Comparison of ENCODE assay signal across 24 cellular contexts in genomic region chr7:142790565-142790964, GRCh38. TPM values are rescaled to one million over a fixed set of nuclear protein-coding genes. Genes with fewer than 3 reads are reported as not detected.
A peak's percentile ranks its signal among the peaks of the same experiment; 100 is the strongest.
DNase-seq lines count a peak whose midpoint lies in the region; ATAC-seq and TF ChIP-seq lines count a peak whose summit lies in the region.
"Had no signal": no experiment of that assay in that cellular context is flagged by ENCODE, and none has a peak within 500 bp of the region (broad histone marks: within the 10 kb centered on the region; RNA-seq: fewer than 3 reads in every experiment).

No MANE protein-coding gene starts in this region.

- H3K4me3 ChIP-seq in endodermal cell (ENCODE audit: low read length) = no peak overlapping the region
- H3K4me3 ChIP-seq: SJCRH30, smooth muscle cell, tibial nerve had no signal

- H3K27me3 Mint-ChIP-seq in activated CD4-positive, alpha-beta T cell treated with anti-CD3 and anti-CD28 coated beads, Interleukin-2, amount 10 ng/mL, durations not matched to agents 7 days and 5 days = no peaks in the 10 kb centered on the region
- H3K27me3 Mint-ChIP-seq in activated naive CD8-positive, alpha-beta T cell = no peaks in the 10 kb centered on the region
- no peaks in the 10 kb centered on the region for H3K27me3 Mint-ChIP-seq in natural killer cell treated with Interleukin-12 subunit alpha and Interleukin-12 subunit beta and Interleukin-15 and Interleukin-18, amount 100 ng/mL, for 72 hours
- peaks cover 66% of the 10 kb centered on the region for H3K27me3 Mint-ChIP-seq in endodermal cell (ENCODE audit: insufficient read depth)

- no peaks in the 10 kb centered on the region for H3K9me3 Mint-ChIP-seq in activated CD4-positive, alpha-beta T cell treated with anti-CD3 and anti-CD28 coated beads, Interleukin-2, amount 10 ng/mL, durations not matched to agents 7 days and 5 days
- no peaks in the 10 kb centered on the region for H3K9me3 Mint-ChIP-seq in activated naive CD8-positive, alpha-beta T cell (ENCODE audit: low read depth)
- H3K9me3 Mint-ChIP-seq in natural killer cell treated with Interleukin-12 subunit alpha and Interleukin-12 subunit beta and Interleukin-15 and Interleukin-18, amount 100 ng/mL, for 72 hours = no peaks in the 10 kb centered on the region
- H3K9me3 Mint-ChIP-seq in endodermal cell = no peaks in the 10 kb centered on the region
- H3K9me3 Mint-ChIP-seq: nephron progenitor cell had no signal

- H3K4me1 Mint-ChIP-seq in activated CD4-positive, alpha-beta T cell treated with anti-CD3 and anti-CD28 coated beads, Interleukin-2, amount 10 ng/mL, durations not matched to agents 7 days and 5 days = peaks cover 34% of the 10 kb centered on the region
- peaks cover 41% of the 10 kb centered on the region for H3K4me1 Mint-ChIP-seq in activated naive CD8-positive, alpha-beta T cell (ENCODE audit: low read depth)
- H3K4me1 Mint-ChIP-seq in natural killer cell treated with Interleukin-12 subunit alpha and Interleukin-12 subunit beta and Interleukin-15 and Interleukin-18, amount 100 ng/mL, for 72 hours (ENCODE audit: low read depth in 2 of 2) = peaks cover 65 to 87% of the 10 kb centered on the region in 2 donors
- no peaks in the 10 kb centered on the region for H3K4me1 Mint-ChIP-seq in endodermal cell
- H3K4me1 Mint-ChIP-seq: nephron progenitor cell had no signal

- H3K27me3 ChIP-seq in endodermal cell (ENCODE audit: control insufficient read depth, insufficient read depth, low read length, poor library complexity, severe bottlenecking) = peaks cover 29% of the 10 kb centered on the region
- H3K27me3 ChIP-seq: brain microvascular endothelial cell had no signal

- peak overlapping the region; percentile 88 for H3K4me3 Mint-ChIP-seq in activated CD4-positive, alpha-beta T cell treated with anti-CD3 and anti-CD28 coated beads, Interleukin-2, amount 10 ng/mL, durations not matched to agents 7 days and 5 days
- H3K4me3 Mint-ChIP-seq in activated naive CD8-positive, alpha-beta T cell = peak overlapping the region; percentile 99
- peak overlapping the region; percentile 93 for H3K4me3 Mint-ChIP-seq in natural killer cell treated with Interleukin-12 subunit alpha and Interleukin-12 subunit beta and Interleukin-15 and Interleukin-18, amount 100 ng/mL, for 72 hours
- no peak overlapping the region for H3K4me3 Mint-ChIP-seq in endodermal cell
- H3K4me3 Mint-ChIP-seq: nephron progenitor cell had no signal

- H3K27ac ChIP-seq in KOPT-K1 (ENCODE audit: low read depth, low read length, poor library complexity, severe bottlenecking) (peak overlapping the region; percentile 100), endodermal cell (ENCODE audit: low read depth, low read length) (no peak overlapping the region)
- H3K27ac ChIP-seq: brain microvascular endothelial cell, C4-2B, SJCRH30 had no signal

- CTCF ChIA-PET in activated CD4-positive, alpha-beta T cell treated with anti-CD3 and anti-CD28 coated beads, Interleukin-2, amount 10 ng/mL, durations not matched to agents 7 days and 5 days (lab: Charles Lee) = interaction anchor here (1.1 to 13.3 kb wide), 2 partner anchors 11 to 19 kb away, joined by 5 to 176 read pairs; no protein-coding TSS in a partner anchor

- no peak overlapping the region for H3K9ac ChIP-seq in endodermal cell (ENCODE audit: extremely low read depth, low read length, poor library complexity, severe bottlenecking)

- POLR2A ChIA-PET in activated CD4-positive, alpha-beta T cell treated with anti-CD3 and anti-CD28 coated beads, Interleukin-2, amount 10 ng/mL, durations not matched to agents 7 days and 5 days (lab: Charles Lee) = interaction anchor here (3.4 to 6.6 kb wide), 2 partner anchors 8 to 20 kb away, joined by 22 to 103 read pairs; no protein-coding TSS in a partner anchor

- TF ChIP-seq CTCF in endodermal cell (conservative IDR thresholded peaks at IDR 0.05) = no peak

- H3K36me3 Mint-ChIP-seq in activated CD4-positive, alpha-beta T cell treated with anti-CD3 and anti-CD28 coated beads, Interleukin-2, amount 10 ng/mL, durations not matched to agents 7 days and 5 days (ENCODE audit: low read depth) = peaks cover 73% of the 10 kb centered on the region
- peaks cover 29% of the 10 kb centered on the region for H3K36me3 Mint-ChIP-seq in activated naive CD8-positive, alpha-beta T cell
- H3K36me3 Mint-ChIP-seq in natural killer cell treated with Interleukin-12 subunit alpha and Interleukin-12 subunit beta and Interleukin-15 and Interleukin-18, amount 100 ng/mL, for 72 hours = peaks cover 11% of the 10 kb centered on the region
- H3K36me3 Mint-ChIP-seq in endodermal cell (ENCODE audit: low read depth) = no peaks in the 10 kb centered on the region

- DNase-seq in activated CD4-positive, alpha-beta T cell treated with anti-CD3 and anti-CD28 coated beads, Interleukin-2, amount 10 ng/mL, durations not matched to agents 7 days and 5 days = no peak
- no peak for DNase-seq in activated CD4-positive, alpha-beta T cell treated with anti-CD3 and anti-CD28 coated beads for 4 hours
- no peak for DNase-seq in natural killer cell treated with Interleukin-12 subunit alpha and Interleukin-12 subunit beta and Interleukin-15 and Interleukin-18, amount 100 ng/mL, for 72 hours (ENCODE audit: low spot score)
- DNase-seq in endodermal cell = no peak
- no peak for DNase-seq in activated gamma-delta T cell (lab: John Stamatoyannopoulos, UW)
- no peak for DNase-seq in SKM-1 treated with dmso at 0.1 percent for 144 hours (lab: John Stamatoyannopoulos, UW; ENCODE audit: unreplicated experiment)
- DNase-seq: activated effector memory CD4-positive, alpha-beta T cell treated with anti-CD3 and anti-CD28 coated beads, Interleukin-2, amount 50 U/mL, for 16 hours; brain microvascular endothelial cell; DMS53; foreskin melanocyte; kidney glomerular epithelial cell; NCI-H1105; NCI-H524; nephron progenitor cell; SJCRH30; T1000 had no signal

- H3K4me1 ChIP-seq in endodermal cell (ENCODE audit: control insufficient read depth, insufficient read depth, low read length) = no peaks in the 10 kb centered on the region
- H3K4me1 ChIP-seq: SJCRH30 had no signal

- H3K36me3 ChIP-seq in KOPT-K1 (ENCODE audit: insufficient read depth, low read length) (peaks cover 73% of the 10 kb centered on the region), endodermal cell (ENCODE audit: control insufficient read depth, insufficient read depth, low read length) (no peaks in the 10 kb centered on the region)
- H3K36me3 ChIP-seq: brain microvascular endothelial cell, SJCRH30, tibial nerve had no signal

- H3K27ac Mint-ChIP-seq in activated CD4-positive, alpha-beta T cell treated with anti-CD3 and anti-CD28 coated beads, Interleukin-2, amount 10 ng/mL, durations not matched to agents 7 days and 5 days = peak overlapping the region; percentile 100
- peak overlapping the region; percentile 99 for H3K27ac Mint-ChIP-seq in activated naive CD8-positive, alpha-beta T cell
- H3K27ac Mint-ChIP-seq in natural killer cell treated with Interleukin-12 subunit alpha and Interleukin-12 subunit beta and Interleukin-15 and Interleukin-18, amount 100 ng/mL, for 72 hours = peak overlapping the region; percentile 94 to 97
- no peak overlapping the region for H3K27ac Mint-ChIP-seq in endodermal cell
- H3K27ac Mint-ChIP-seq: nephron progenitor cell, progenitor cell of endocrine pancreas had no signal

- no peak for ATAC-seq in natural killer cell treated with Interleukin-12 subunit alpha and Interleukin-12 subunit beta and Interleukin-15 and Interleukin-18, amount 100 ng/mL, for 72 hours

- peaks cover 12% of the 10 kb centered on the region for H3K9me3 ChIP-seq in KOPT-K1 (ENCODE audit: insufficient read depth, low read length, poor library complexity, severe bottlenecking)
- H3K9me3 ChIP-seq in endodermal cell (ENCODE audit: control insufficient read depth, low read length) = no peaks in the 10 kb centered on the region
- H3K9me3 ChIP-seq: SJCRH30, tibial nerve had no signal

- 88 to 100% methylated on average over 1 of the region's 1 CpG for WGBS in endodermal cell (ENCODE audit: insufficient coverage in 1 of 2, insufficient read length in 1 of 2), 2 experiments

RNA-seq across cellular contexts. Expression of gene PRSS2, which starts 19.8 kb away (rescaled TPM):
- not detected for total RNA-seq in activated CD4-positive, alpha-beta T cell treated with anti-CD3 and anti-CD28 coated beads, Interleukin-2, amount 10 ng/mL, durations not matched to agents 7 days and 5 days
- under 1 TPM in 1 of 2 donors, not detected in 1; 0.76 TPM for total RNA-seq in natural killer cell treated with Interleukin-12 subunit alpha and Interleukin-12 subunit beta and Interleukin-15 and Interleukin-18, amount 100 ng/mL, for 72 hours
- 1 to 10 TPM; 4.8 to 9.9 TPM for total RNA-seq in endodermal cell
- 58.7 TPM for polyA plus RNA-seq in endodermal cell (2013, experiment 1 of 2)
- 62.2 TPM for polyA plus RNA-seq in endodermal cell (2013, experiment 2 of 2)
- total RNA-seq: A673, LHCN-M2, SJCRH30, smooth muscle cell had no signal
- polyA plus RNA-seq: smooth muscle cell had no signal

RNA-seq across cellular contexts. Expression of gene PRSS1, which starts 41.3 kb away (rescaled TPM):
- not detected for total RNA-seq in activated CD4-positive, alpha-beta T cell treated with anti-CD3 and anti-CD28 coated beads, Interleukin-2, amount 10 ng/mL, durations not matched to agents 7 days and 5 days
- total RNA-seq in natural killer cell treated with Interleukin-12 subunit alpha and Interleukin-12 subunit beta and Interleukin-15 and Interleukin-18, amount 100 ng/mL, for 72 hours = not detected
- 1 to 10 TPM; 4.4 to 8.8 TPM for total RNA-seq in endodermal cell
- 20.3 TPM for polyA plus RNA-seq in endodermal cell (2013, experiment 1 of 2)
- 15.0 TPM for polyA plus RNA-seq in endodermal cell (2013, experiment 2 of 2)
- total RNA-seq: A673, LHCN-M2, SJCRH30, smooth muscle cell had no signal
- polyA plus RNA-seq: smooth muscle cell had no signal

Comparison
In these comparisons a context has a peak if more than half of its experiments do, and no peak if none do; other contexts are left out.
1. RNA of gene PRSS1, which starts 41.3 kb away (total RNA-seq): 4.4 to 8.8 TPM in endodermal cell; not detected in activated CD4-positive, alpha-beta T cell treated with anti-CD3 and anti-CD28 coated beads, Interleukin-2, amount 10 ng/mL, durations not matched to agents 7 days and 5 days and not detected in natural killer cell treated with Interleukin-12 subunit alpha and Interleukin-12 subunit beta and Interleukin-15 and Interleukin-18, amount 100 ng/mL, for 72 hours; every median in the first group is over 4 times any median in the second.